8 cellular contexts compared by ENCODE assay signal in genomic region chr7:93148135-93148534, GRCh38. TPM values are rescaled to one million over a fixed set of nuclear protein-coding genes. Genes with fewer than 3 reads are reported as not detected.
A peak's percentile ranks its signal among the peaks of the same experiment; 100 is the strongest.
DNase-seq lines count a peak whose midpoint lies in the region; ATAC-seq and TF ChIP-seq lines count a peak whose summit lies in the region.

Gene SAMD9L, minus strand, starts transcription at chr7:93148385. Its CDS starts 12,414 bp downstream, at chr7:93135971.

- peak within 1 kb of the TSS; percentile 94 for H3K4me3 Mint-ChIP-seq in CD8-positive, alpha-beta T cell
- peak within 1 kb of the TSS; percentile 85 for H3K4me3 Mint-ChIP-seq in activated naive CD8-positive, alpha-beta T cell treated with anti-CD3 and anti-CD28 coated beads, Interleukin-2, amount 50 U/mL, for 24 hours
- H3K4me3 Mint-ChIP-seq in type B pancreatic cell, result peak within 1 kb of the TSS; percentile 3

- peaks cover 33% of the 10 kb centered on the region for H3K4me1 Mint-ChIP-seq in CD8-positive, alpha-beta T cell (ENCODE audit: low read depth)
- peaks cover 41% of the 10 kb centered on the region for H3K4me1 Mint-ChIP-seq in activated naive CD8-positive, alpha-beta T cell treated with anti-CD3 and anti-CD28 coated beads, Interleukin-2, amount 50 U/mL, for 24 hours
- no peaks in the 10 kb centered on the region for H3K4me1 Mint-ChIP-seq in type B pancreatic cell (ENCODE audit: unreplicated experiment)

- H3K9me3 Mint-ChIP-seq in CD8-positive, alpha-beta T cell, result peaks cover 2% of the 10 kb centered on the region
- peaks cover 7% of the 10 kb centered on the region for H3K9me3 Mint-ChIP-seq in activated naive CD8-positive, alpha-beta T cell treated with anti-CD3 and anti-CD28 coated beads, Interleukin-2, amount 50 U/mL, for 24 hours
- H3K9me3 Mint-ChIP-seq in type B pancreatic cell, result no peaks in the 10 kb centered on the region

- H3K27ac ChIP-seq in CD8-positive, alpha-beta T cell (ENCODE audit: low read depth, low read length), result peak within 1 kb of the TSS; percentile 44
- peak within 1 kb of the TSS; percentile 60 for H3K27ac ChIP-seq in KOPT-K1 (ENCODE audit: low read depth, low read length, poor library complexity, severe bottlenecking)
- H3K27ac ChIP-seq in left lung, result peak within 1 kb of the TSS; percentile 60 to 79

- CTCF ChIA-PET in CD8-positive, alpha-beta T cell (lab: Charles Lee), result no interaction called here

- H3K36me3 ChIP-seq in CD8-positive, alpha-beta T cell (ENCODE audit: insufficient read depth, low read length), result peaks cover 13% of the 10 kb centered on the region
- H3K36me3 ChIP-seq in KOPT-K1 (ENCODE audit: insufficient read depth, low read length) (no peaks in the 10 kb centered on the region), left lung (peaks cover 0 to 26% of the 10 kb centered on the region in 2 donors)

- H3K27me3 Mint-ChIP-seq in CD8-positive, alpha-beta T cell (ENCODE audit: low read depth), result no peaks in the 10 kb centered on the region
- no peaks in the 10 kb centered on the region for H3K27me3 Mint-ChIP-seq in activated naive CD8-positive, alpha-beta T cell treated with anti-CD3 and anti-CD28 coated beads, Interleukin-2, amount 50 U/mL, for 24 hours
- H3K27me3 Mint-ChIP-seq in type B pancreatic cell, result peaks cover 8% of the 10 kb centered on the region

- peak; percentile 66 for ATAC-seq in CD8-positive, alpha-beta T cell
- peak; percentile 48 for ATAC-seq in activated naive CD8-positive, alpha-beta T cell treated with anti-CD3 and anti-CD28 coated beads, Interleukin-2, amount 50 U/mL, for 24 hours
- peak; percentile 81 for ATAC-seq in left lung

- peak within 1 kb of the TSS; percentile 61 for H3K4me3 ChIP-seq in CD8-positive, alpha-beta T cell (ENCODE audit: low read depth, low read length)
- peak within 1 kb of the TSS; percentile 34 to 50 for H3K4me3 ChIP-seq in left lung

- H3K9me3 ChIP-seq in CD8-positive, alpha-beta T cell (ENCODE audit: low read length), result no peaks in the 10 kb centered on the region
- H3K9me3 ChIP-seq in KOPT-K1 (ENCODE audit: insufficient read depth, low read length, poor library complexity, severe bottlenecking) (no peaks in the 10 kb centered on the region), left lung (no peaks in the 10 kb centered on the region)

- H3K36me3 Mint-ChIP-seq in CD8-positive, alpha-beta T cell, result peaks cover 19% of the 10 kb centered on the region
- peaks cover 11% of the 10 kb centered on the region for H3K36me3 Mint-ChIP-seq in activated naive CD8-positive, alpha-beta T cell treated with anti-CD3 and anti-CD28 coated beads, Interleukin-2, amount 50 U/mL, for 24 hours (ENCODE audit: low read depth)
- H3K36me3 Mint-ChIP-seq in type B pancreatic cell, result no peaks in the 10 kb centered on the region

- H3K27me3 ChIP-seq in CD8-positive, alpha-beta T cell (ENCODE audit: insufficient read depth, low read length), result no peaks in the 10 kb centered on the region
- no peaks in the 10 kb centered on the region for H3K27me3 ChIP-seq in left lung

- no peak for DNase-seq in CD8-positive, alpha-beta T cell
- DNase-seq in GM20000 (ENCODE audit: low spot score), result peak; percentile 42
- no peak for DNase-seq in activated naive CD8-positive, alpha-beta T cell treated with anti-CD3 and anti-CD28 coated beads, Interleukin-2, amount 50 U/mL, for 24 hours
- no peak for DNase-seq in left lung
- DNase-seq in type B pancreatic cell (ENCODE audit: extremely low spot score, unreplicated experiment), result no peak
- DNase-seq in activated CD4-positive, alpha-beta T cell treated with anti-CD3 and anti-CD28 coated beads for 1 hour, result no peak
- DNase-seq in NCI-H128 (lab: John Stamatoyannopoulos, UW; ENCODE audit: unreplicated experiment), result no peak

- intact Hi-C loops in CD8-positive, alpha-beta T cell (cut with DNase I, micrococcal nuclease), result loop anchor here in 1 of 2 experiments (1.0 to 5.0 kb wide), 2 partner anchors 30 to 854 kb away; partner anchors contain the start of gene BET1
- intact Hi-C loops in left lung (cut with DNase I), result no loop called here

- H3K27ac Mint-ChIP-seq in CD8-positive, alpha-beta T cell, result peak within 1 kb of the TSS; percentile 94
- peak within 1 kb of the TSS; percentile 87 for H3K27ac Mint-ChIP-seq in activated naive CD8-positive, alpha-beta T cell treated with anti-CD3 and anti-CD28 coated beads, Interleukin-2, amount 50 U/mL, for 24 hours
- H3K27ac Mint-ChIP-seq in type B pancreatic cell, result peak within 1 kb of the TSS; percentile 40

- no peak for TF ChIP-seq CTCF in CD8-positive, alpha-beta T cell (IDR thresholded peaks at IDR 0.05)
- TF ChIP-seq CTCF in GM20000 (IDR thresholded peaks at IDR 0.05; ENCODE audit: extremely low read depth, missing control alignments), result no peak
- TF ChIP-seq CTCF in left lung (IDR thresholded peaks at IDR 0.05), result no peak
- TF ChIP-seq CTCF in type B pancreatic cell (conservative IDR thresholded peaks at IDR 0.05), result no peak

- POLR2A ChIA-PET in CD8-positive, alpha-beta T cell (lab: Charles Lee), result interaction anchor here (1.6 kb wide), 1 partner anchor 31 kb away, joined by 8 read pairs; the partner anchor contains the start of gene SAMD9

- peaks cover 23% of the 10 kb centered on the region for H3K4me1 ChIP-seq in CD8-positive, alpha-beta T cell (ENCODE audit: insufficient read depth, low read length)
- H3K4me1 ChIP-seq in left lung, result peaks cover 0 to 49% of the 10 kb centered on the region in 2 donors

RNA-seq across cellular contexts. Expression of gene SAMD9L, which starts in this region (rescaled TPM):
- total RNA-seq in CD8-positive, alpha-beta T cell, result 1 to 10 TPM; 4.2 to 6.8 TPM
- total RNA-seq in left lung (10 to 100 TPM; 32.4 to 42.4 TPM), type B pancreatic cell (ENCODE audit: low replicate concordance) (1.8 and 2.7 TPM in 2 replicates)

Comparison
In these comparisons a context has a peak if more than half of its experiments do, and no peak if none do; other contexts are left out.
1. H3K27ac Mint-ChIP-seq: peak in every context shown above with its lines; median percentile 94 in CD8-positive, alpha-beta T cell; 87 in activated naive CD8-positive, alpha-beta T cell treated with anti-CD3 and anti-CD28 coated beads, Interleukin-2, amount 50 U/mL, for 24 hours; 40 in type B pancreatic cell.
2. H3K4me3 Mint-ChIP-seq: peak in every context shown above with its lines; median percentile 94 in CD8-positive, alpha-beta T cell; 85 in activated naive CD8-positive, alpha-beta T cell treated with anti-CD3 and anti-CD28 coated beads, Interleukin-2, amount 50 U/mL, for 24 hours; 3 in type B pancreatic cell.